ENCODE assay signal across 35 cellular contexts in genomic region chrX:145099204-145099603, GRCh38.
"Had no signal": no experiment of that assay in that cellular context is flagged by ENCODE, and none has a peak within 500 bp of the region (broad histone marks: within the 10 kb centered on the region; RNA-seq: fewer than 3 reads in every experiment).

No MANE protein-coding gene starts in this region.

- H3K27ac Mint-ChIP-seq: activated B cell treated with CpG ODN at 0.5 μM for 24 hours; activated CD4-positive, alpha-beta memory T cell treated with anti-CD3 and anti-CD28 coated beads for 36 hours; activated CD4-positive, alpha-beta T cell treated with anti-CD3 and anti-CD28 coated beads, Interleukin-2, amount 10 ng/mL, durations not matched to agents 24 days and 14 days; activated CD8-positive, alpha-beta T cell treated with anti-CD3 and anti-CD28 coated beads for 36 hours; activated naive CD4-positive, alpha-beta T cell treated with anti-CD3 and anti-CD28 coated beads for 36 hours; activated naive CD4-positive, alpha-beta T cell treated with anti-CD3 and anti-CD28 coated beads, Interleukin-2, amount 50 U/mL, for 72 hours; activated naive CD8-positive, alpha-beta T cell treated with anti-CD3 and anti-CD28 coated beads for 36 hours; activated T-cell treated with anti-CD3 and anti-CD28 coated beads, Interleukin-2, amount 50 U/mL, for 72 hours; activated T-helper 1 cell treated with anti-CD3 and anti-CD28 coated beads, Interleukin-12 subunit alpha, Interleukin-12 subunit beta, Interleukin-2, Interleukin-4 antibody, amounts not matched to agents 30 ng/mL and 10 ng/mL and 1 ng/mL, durations not matched to agents 14 hours and 24 hours and 36 hours; activated T-helper 17 cell treated with anti-CD3 and anti-CD28 coated beads, Interleukin-2, amount 50 U/mL, for 72 hours; brain; T-helper 1 cell treated with Interleukin-12 subunit alpha and Interleukin-12 subunit beta and Interleukin-4 antibody, amounts not matched to agents 30 μg/mL and 1 μg/mL, for 36 hours; T-helper 2 cell treated with Interferon-gamma antibody and Interleukin-4, amounts not matched to agents 5 μg/mL and 100 μg/mL, for 36 hours had no signal

- H3K4me3 Mint-ChIP-seq: activated B cell treated with CpG ODN at 0.5 μM for 24 hours; activated CD4-positive, alpha-beta memory T cell treated with anti-CD3 and anti-CD28 coated beads for 36 hours; activated CD4-positive, alpha-beta T cell treated with anti-CD3 and anti-CD28 coated beads, Interleukin-2, amount 10 ng/mL, durations not matched to agents 24 days and 14 days; activated CD8-positive, alpha-beta T cell treated with anti-CD3 and anti-CD28 coated beads for 36 hours; activated naive CD4-positive, alpha-beta T cell treated with anti-CD3 and anti-CD28 coated beads for 36 hours; activated naive CD8-positive, alpha-beta T cell treated with anti-CD3 and anti-CD28 coated beads for 36 hours; activated T-cell treated with anti-CD3 and anti-CD28 coated beads, Interleukin-2, amount 50 U/mL, for 4 hours; activated T-cell treated with anti-CD3 and anti-CD28 coated beads, Interleukin-2, amount 50 U/mL, for 72 hours; activated T-helper 1 cell treated with anti-CD3 and anti-CD28 coated beads, Interleukin-12 subunit alpha, Interleukin-12 subunit beta, Interleukin-2, Interleukin-4 antibody, amounts not matched to agents 30 ng/mL and 10 ng/mL and 1 ng/mL, durations not matched to agents 14 hours and 24 hours and 36 hours; activated T-helper 17 cell treated with anti-CD3 and anti-CD28 coated beads, Interleukin-2, amount 50 U/mL, for 72 hours; brain; central memory CD8-positive, alpha-beta T cell; T-helper 1 cell treated with Interleukin-12 subunit alpha and Interleukin-12 subunit beta and Interleukin-4 antibody, amounts not matched to agents 30 μg/mL and 1 μg/mL, for 36 hours; T-helper 2 cell treated with Interferon-gamma antibody and Interleukin-4, amounts not matched to agents 5 μg/mL and 100 μg/mL, for 36 hours had no signal

- H3K27me3 ChIP-seq: adrenal gland, cardiac muscle cell had no signal

- H3K4me3 ChIP-seq: adrenal gland, cardiac muscle cell had no signal

- H3K36me3 Mint-ChIP-seq: activated CD4-positive, alpha-beta memory T cell treated with anti-CD3 and anti-CD28 coated beads for 36 hours; activated naive CD4-positive, alpha-beta T cell treated with anti-CD3 and anti-CD28 coated beads, Interleukin-2, amount 50 U/mL, for 72 hours; activated naive CD8-positive, alpha-beta T cell treated with anti-CD3 and anti-CD28 coated beads for 36 hours; brain had no signal

- H3K4me1 Mint-ChIP-seq: activated B cell treated with CpG ODN at 0.5 μM for 24 hours; activated CD4-positive, alpha-beta T cell treated with anti-CD3 and anti-CD28 coated beads, Interleukin-2, amount 10 ng/mL, durations not matched to agents 24 days and 14 days; activated naive CD8-positive, alpha-beta T cell treated with anti-CD3 and anti-CD28 coated beads for 36 hours; activated T-helper 17 cell treated with anti-CD3 and anti-CD28 coated beads, Interleukin-2, amount 50 U/mL, for 72 hours; brain; central memory CD8-positive, alpha-beta T cell had no signal

- ATAC-seq: activated CD8-positive, alpha-beta T cell treated with anti-CD3 and anti-CD28 coated beads for 36 hours; activated naive CD4-positive, alpha-beta T cell treated with anti-CD3 and anti-CD28 coated beads, Interleukin-2, amount 50 U/mL, for 72 hours; activated T-cell treated with anti-CD3 and anti-CD28 coated beads, Interleukin-2, amount 50 U/mL, for 4 hours; activated T-cell treated with anti-CD3 and anti-CD28 coated beads, Interleukin-2, amount 50 U/mL, for 72 hours; activated T-helper 17 cell treated with anti-CD3 and anti-CD28 coated beads, Interleukin-2, amount 50 U/mL, for 72 hours had no signal

- H3K9me3 ChIP-seq: adrenal gland had no signal

- H3K27me3 Mint-ChIP-seq: activated B cell treated with CpG ODN at 0.5 μM for 24 hours; activated CD4-positive, alpha-beta memory T cell treated with anti-CD3 and anti-CD28 coated beads for 36 hours; activated CD4-positive, alpha-beta T cell treated with anti-CD3 and anti-CD28 coated beads, Interleukin-2, amount 10 ng/mL, durations not matched to agents 24 days and 14 days; activated CD8-positive, alpha-beta T cell treated with anti-CD3 and anti-CD28 coated beads for 36 hours; activated naive CD8-positive, alpha-beta T cell treated with anti-CD3 and anti-CD28 coated beads for 36 hours; activated T-helper 17 cell treated with anti-CD3 and anti-CD28 coated beads, Interleukin-2, amount 50 U/mL, for 72 hours; central memory CD8-positive, alpha-beta T cell had no signal

- H3K36me3 ChIP-seq: adrenal gland, cardiac muscle cell had no signal

- H3K27ac ChIP-seq: adrenal gland, cardiac muscle cell, VCaP had no signal

- DNase-seq: activated B cell treated with CpG ODN at 0.5 μM for 24 hours; activated CD4-positive, alpha-beta memory T cell treated with anti-CD3 and anti-CD28 coated beads for 36 hours; activated CD4-positive, alpha-beta T cell treated with anti-CD3 and anti-CD28 coated beads for 4 hours; activated CD4-positive, alpha-beta T cell treated with anti-CD3 and anti-CD28 coated beads, Interleukin-2, amount 10 ng/mL, durations not matched to agents 24 days and 14 days; activated CD4-positive, alpha-beta T cell treated with anti-CD3 and anti-CD28 coated beads, Interleukin-2, amount 50 U/mL, for 1 hour; activated CD4-positive, alpha-beta T cell treated with anti-CD3 and anti-CD28 coated beads, Interleukin-2, amount 50 U/mL, for 4 hours; activated CD4-positive, CD25-positive, alpha-beta regulatory T cell treated with anti-CD3 and anti-CD28 coated beads, Interleukin-2, amount 50 U/mL, for 72 hours; activated CD8-positive, alpha-beta memory T cell treated with anti-CD3 and anti-CD28 coated beads, Interleukin-2, amount 50 U/mL, for 4 hours; activated CD8-positive, alpha-beta T cell treated with anti-CD3 and anti-CD28 coated beads for 36 hours; activated effector memory CD4-positive, alpha-beta T cell treated with anti-CD3 and anti-CD28 coated beads, Interleukin-2, amount 50 U/mL, for 16 hours; activated gamma-delta T cell treated with Interleukin-2 at 50 U/mL for 16 hours; activated naive CD4-positive, alpha-beta T cell; activated naive CD4-positive, alpha-beta T cell treated with anti-CD3 and anti-CD28 coated beads for 36 hours; activated naive CD4-positive, alpha-beta T cell treated with anti-CD3 and anti-CD28 coated beads, Interleukin-2, amount 50 U/mL, for 16 hours; activated naive CD8-positive, alpha-beta T cell treated with anti-CD3 and anti-CD28 coated beads for 36 hours; activated T-cell treated with anti-CD3 and anti-CD28 coated beads for 4 hours; activated T-cell treated with anti-CD3 and anti-CD28 coated beads, Interleukin-2, amount 50 U/mL, for 1 hour; activated T-cell treated with anti-CD3 and anti-CD28 coated beads, Interleukin-2, amount 50 U/mL, for 4 hours; activated T-cell treated with anti-CD3 and anti-CD28 coated beads, Interleukin-2, amount 50 U/mL, for 72 hours; adrenal gland; amniotic stem cell; aorta; caudate nucleus; cerebellar nuclear complex; T-helper 2 cell; T-helper 9 cell had no signal

- H3K9me3 Mint-ChIP-seq: activated B cell treated with CpG ODN at 0.5 μM for 24 hours; activated CD4-positive, alpha-beta memory T cell treated with anti-CD3 and anti-CD28 coated beads for 36 hours; activated CD4-positive, alpha-beta T cell treated with anti-CD3 and anti-CD28 coated beads, Interleukin-2, amount 10 ng/mL, durations not matched to agents 24 days and 14 days; activated CD8-positive, alpha-beta T cell treated with anti-CD3 and anti-CD28 coated beads for 36 hours; activated naive CD4-positive, alpha-beta T cell treated with anti-CD3 and anti-CD28 coated beads for 36 hours; activated naive CD4-positive, alpha-beta T cell treated with anti-CD3 and anti-CD28 coated beads, Interleukin-2, amount 50 U/mL, for 72 hours; activated naive CD8-positive, alpha-beta T cell treated with anti-CD3 and anti-CD28 coated beads for 36 hours; activated T-cell treated with anti-CD3 and anti-CD28 coated beads, Interleukin-2, amount 50 U/mL, for 72 hours; activated T-helper 17 cell treated with anti-CD3 and anti-CD28 coated beads, Interleukin-2, amount 50 U/mL, for 72 hours; T-helper 2 cell treated with Interferon-gamma antibody and Interleukin-4, amounts not matched to agents 5 μg/mL and 100 μg/mL, for 36 hours had no signal

- H3K4me1 ChIP-seq: adrenal gland had no signal
